Comparison of ENCODE assay signal across 8 cellular contexts in the genomic region with DNA sequence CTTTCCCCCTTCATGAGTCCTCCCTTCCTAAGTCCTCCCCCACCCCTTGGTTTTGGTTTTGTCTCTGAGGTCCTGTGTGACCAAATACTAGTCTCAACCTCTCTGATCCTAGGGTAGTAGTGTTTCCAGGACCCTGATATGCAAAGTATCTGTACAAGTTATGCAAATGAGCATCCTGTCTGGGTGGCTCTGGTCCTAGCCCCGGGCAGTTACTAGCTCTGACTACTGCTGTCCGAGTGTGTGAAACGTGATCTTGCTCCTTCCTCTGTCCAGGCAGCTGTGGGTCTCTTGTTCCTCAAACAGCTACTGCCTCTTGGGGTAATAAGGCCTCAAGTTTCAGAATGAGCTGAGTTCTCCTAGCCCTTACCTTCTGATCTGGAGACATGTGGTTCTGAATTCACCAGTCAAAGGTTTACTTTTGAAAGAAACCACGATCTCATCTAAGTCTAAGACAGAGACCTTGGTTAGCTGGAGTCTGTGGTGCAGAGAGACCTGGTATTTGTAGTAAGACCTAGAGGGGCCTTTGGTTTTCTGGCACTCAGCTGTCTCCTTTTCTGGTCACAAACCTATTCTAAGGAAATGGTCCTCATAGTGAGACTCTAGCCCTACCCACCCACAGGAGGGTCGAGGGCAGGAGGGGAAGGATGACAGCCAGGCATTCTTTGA. TPM values are rescaled to one million over a fixed set of nuclear protein-coding genes. Genes with fewer than 3 reads are reported as not detected.
DNase-seq lines count a peak whose midpoint lies in the region; ATAC-seq, FAIRE-seq and TF ChIP-seq lines count a peak whose summit lies in the region.

No MANE protein-coding gene starts in this region.

- H3K27ac ChIP-seq in RWPE2 (ENCODE audit: poor library complexity, severe bottlenecking) = no peak overlapping the region

- no peaks in the 10 kb centered on the region for H3K9me3 Mint-ChIP-seq in memory B cell

- H3K27me3 Mint-ChIP-seq in memory B cell = no peaks in the 10 kb centered on the region

- peak overlapping the region; percentile 80 for H3K27ac Mint-ChIP-seq in memory B cell

- no peak overlapping the region for H3K4me3 ChIP-seq in RWPE2 (ENCODE audit: severe bottlenecking)

- H3K4me1 ChIP-seq in RWPE2 (ENCODE audit: insufficient read depth, poor library complexity, severe bottlenecking) = peaks cover 3% of the 10 kb centered on the region

- H3K27me3 ChIP-seq in RWPE2 (ENCODE audit: insufficient read depth, poor library complexity, severe bottlenecking) = no peaks in the 10 kb centered on the region

- DNase-seq in CD1c-positive myeloid dendritic cell (ENCODE audit: extremely low spot score) = peak; percentile 83
- DNase-seq in RWPE2 (ENCODE audit: low spot score) = no peak
- peak in 1 of 2 donors; percentile 28 for DNase-seq in memory B cell (ENCODE audit: low spot score in 2 of 2)
- no peak for DNase-seq in 8988T
- no peak for DNase-seq in frontal cortex (ENCODE audit: low spot score in 2 of 2)
- no peak for DNase-seq in DMS53 treated with DMSO at 0.1 percent for 48 hours (lab: John Stamatoyannopoulos, UW; ENCODE audit: unreplicated experiment)

- H3K4me1 Mint-ChIP-seq in memory B cell = peaks cover 55% of the 10 kb centered on the region

- FAIRE-seq in frontal cortex (lab: Jason Lieb, UNC) = no peak

- H3K36me3 ChIP-seq in RWPE2 (ENCODE audit: low read depth) = peaks cover 9% of the 10 kb centered on the region; the same call in 1 of the 2 replicates

- TF ChIP-seq CTCF in RWPE2 (IDR thresholded peaks at IDR 0.05; ENCODE audit: poor library complexity, severe bottlenecking) = no peak

- H3K36me3 Mint-ChIP-seq in memory B cell = no peaks in the 10 kb centered on the region

- ATAC-seq in GM19023 (IDR thresholded peaks at IDR 0.05; ENCODE audit: unreplicated experiment) = peak; percentile 83
- ATAC-seq in HG03039 (IDR thresholded peaks at IDR 0.05; ENCODE audit: unreplicated experiment) = peak; percentile 67
- ATAC-seq in RWPE2 (ENCODE audit: low read depth) = peak; percentile 52
- peak; percentile 72 for ATAC-seq in memory B cell (ENCODE audit: low read depth)

- H3K9me3 ChIP-seq in RWPE2 (ENCODE audit: severe bottlenecking) = no peaks in the 10 kb centered on the region

- peak overlapping the region; percentile 24 for H3K4me3 Mint-ChIP-seq in memory B cell

RNA-seq across cellular contexts. Expression of gene IL19, which starts 31.0 kb away (rescaled TPM):
- total RNA-seq in frontal cortex = not detected

RNA-seq across cellular contexts. Expression of gene IL10, which starts 32.8 kb away (rescaled TPM):
- 0.41 TPM for total RNA-seq in frontal cortex

RNA-seq across cellular contexts. Expression of gene MAPKAPK2, which starts 54.8 kb away (rescaled TPM):
- total RNA-seq in frontal cortex = 7.3 TPM
